In the genomic region with DNA sequence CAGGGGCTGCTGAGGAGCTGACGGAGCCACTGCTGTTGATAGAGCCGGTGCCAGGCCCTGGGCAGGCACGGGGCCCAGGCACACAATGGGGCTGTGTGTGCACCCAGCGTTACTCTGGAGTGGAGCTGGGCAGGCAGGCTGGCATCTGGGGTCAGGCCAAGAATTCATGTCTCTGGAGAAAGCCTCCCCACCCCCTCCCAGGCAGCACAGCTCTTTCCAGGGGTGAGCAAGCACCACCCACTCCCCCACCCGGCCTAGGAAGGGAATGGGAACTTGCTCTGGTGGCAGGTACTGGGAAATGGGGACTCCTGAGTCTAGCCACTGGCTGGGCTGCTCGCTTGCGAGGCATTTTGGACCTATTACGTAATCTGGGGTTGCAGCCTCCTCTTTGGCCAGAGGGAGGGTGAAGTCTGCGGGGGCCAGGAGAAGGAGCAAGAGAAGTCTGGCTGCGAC, we compare ENCODE assay signal across 9 cellular contexts. TPM values are rescaled to one million over a fixed set of nuclear protein-coding genes. Genes with fewer than 3 reads are reported as not detected.
DNase-seq lines count a peak whose midpoint lies in the region; ATAC-seq and TF ChIP-seq lines count a peak whose summit lies in the region.
"Had no signal": no experiment of that assay in that cellular context is flagged by ENCODE, and none has a peak within 500 bp of the region (broad histone marks: within the 10 kb centered on the region; RNA-seq: fewer than 3 reads in every experiment).

No MANE protein-coding gene starts in this region.

- no peak overlapping the region for H3K18ac ChIP-seq in trophoblast cell (ENCODE audit: low read length)

- ATAC-seq in RWPE2 (ENCODE audit: low read depth) = peak; percentile 36
- ATAC-seq in HG02884 (IDR thresholded peaks at IDR 0.05; ENCODE audit: unreplicated experiment) = no peak

- H2BK120ac ChIP-seq in trophoblast cell (ENCODE audit: insufficient read depth, low read length, poor library complexity) = no peak overlapping the region

- DNase-seq in RWPE2 (ENCODE audit: low spot score) = no peak
- peak; percentile 80 for DNase-seq in glomerular visceral epithelial cell (ENCODE audit: extremely low spot score)
- no peak for DNase-seq in trophoblast cell
- no peak for DNase-seq in GF-D8 (lab: John Stamatoyannopoulos, UW)
- no peak for DNase-seq in HuH-7 (ENCODE audit: low spot score)
- no peak for DNase-seq in NCI-H82 (lab: John Stamatoyannopoulos, UW)
- DNase-seq: Caco-2 had no signal

- no peaks in the 10 kb centered on the region for H3K79me1 ChIP-seq in trophoblast cell (ENCODE audit: low read length)

- no peak overlapping the region for H3K14ac ChIP-seq in trophoblast cell (ENCODE audit: low read length)

- no peak overlapping the region for H2BK12ac ChIP-seq in trophoblast cell (ENCODE audit: low read length)

- H3K9me3 ChIP-seq in BLaER1 (no peaks in the 10 kb centered on the region), RWPE2 (ENCODE audit: severe bottlenecking) (no peaks in the 10 kb centered on the region), trophoblast cell (ENCODE audit: insufficient read depth, low read depth, low read length) (peaks cover 4% of the 10 kb centered on the region)
- H3K9me3 ChIP-seq: Caco-2 had no signal

- no peak overlapping the region for H3K4me3 ChIP-seq in BLaER1
- H3K4me3 ChIP-seq in RWPE2 (ENCODE audit: severe bottlenecking) = no peak overlapping the region
- no peak overlapping the region for H3K4me3 ChIP-seq in trophoblast cell (ENCODE audit: low read depth, low read length)

- H4K91ac ChIP-seq in trophoblast cell (ENCODE audit: low read depth, low read length) = no peak overlapping the region

- H3K9ac ChIP-seq in BLaER1 (peak overlapping the region; percentile 45), trophoblast cell (ENCODE audit: low read length) (no peak overlapping the region)

- no peak overlapping the region for H2BK5ac ChIP-seq in trophoblast cell (ENCODE audit: low read depth, low read length, poor library complexity)

- H4K12ac ChIP-seq in trophoblast cell (ENCODE audit: low read depth, low read length) = no peak overlapping the region

- H3K27ac ChIP-seq in BLaER1 = peak overlapping the region; percentile 75
- peak overlapping the region; percentile 77 for H3K27ac ChIP-seq in RWPE2 (ENCODE audit: poor library complexity, severe bottlenecking)
- H3K27ac ChIP-seq in trophoblast cell (ENCODE audit: low read depth, low read length) = no peak overlapping the region

- no CpG with 5 or more reads among the region's 10 CpGs for WGBS in trophoblast cell (ENCODE audit: extremely low coverage, insufficient coverage, insufficient read length)

- peaks cover 26% of the 10 kb centered on the region; the same call in 1 of the 2 replicates for H3K36me3 ChIP-seq in BLaER1
- H3K36me3 ChIP-seq in RWPE2 (ENCODE audit: low read depth) = no peaks in the 10 kb centered on the region
- peaks cover 0 to 3% of the 10 kb centered on the region in 2 experiments for H3K36me3 ChIP-seq in trophoblast cell (ENCODE audit: control insufficient read depth in 1 of 2, insufficient read depth in 2 of 2, low read length in 2 of 2)

- H3K4me1 ChIP-seq in BLaER1 = peaks cover 85% of the 10 kb centered on the region
- peaks cover 29% of the 10 kb centered on the region for H3K4me1 ChIP-seq in RWPE2 (ENCODE audit: insufficient read depth, poor library complexity, severe bottlenecking)
- H3K4me1 ChIP-seq in trophoblast cell (ENCODE audit: control insufficient read depth in 1 of 2, insufficient read depth in 2 of 2, low read length in 2 of 2) = peaks cover 4 to 17% of the 10 kb centered on the region in 2 experiments
- H3K4me1 ChIP-seq: Caco-2 had no signal

- H3K27me3 ChIP-seq in BLaER1 = no peaks in the 10 kb centered on the region
- H3K27me3 ChIP-seq in RWPE2 (ENCODE audit: insufficient read depth, poor library complexity, severe bottlenecking) = no peaks in the 10 kb centered on the region
- no peaks in the 10 kb centered on the region for H3K27me3 ChIP-seq in trophoblast cell (ENCODE audit: insufficient read depth, low read length)

- H4K20me1 ChIP-seq in BLaER1 = peaks cover 35% of the 10 kb centered on the region

- H4K8ac ChIP-seq in trophoblast cell (ENCODE audit: low read depth, low read length) = no peak overlapping the region

- no peak overlapping the region for H2AFZ ChIP-seq in trophoblast cell (ENCODE audit: insufficient read depth, low read length, poor library complexity)

- H2AK5ac ChIP-seq in trophoblast cell (ENCODE audit: low read length) = peak overlapping the region; percentile 40

- H3K23ac ChIP-seq in trophoblast cell (ENCODE audit: low read length) = no peak overlapping the region

- H3K4ac ChIP-seq in trophoblast cell (ENCODE audit: low read depth, low read length) = no peak overlapping the region

- no peak for TF ChIP-seq CTCF in RWPE2 (IDR thresholded peaks at IDR 0.05; ENCODE audit: poor library complexity, severe bottlenecking)

- H3K79me2 ChIP-seq in trophoblast cell (ENCODE audit: control insufficient read depth, insufficient read depth, low read length, poor library complexity) = peaks cover 1% of the 10 kb centered on the region

- H3K4me2 ChIP-seq in BLaER1 (peak overlapping the region; percentile 72), trophoblast cell (ENCODE audit: low read length) (no peak overlapping the region)

RNA-seq across cellular contexts. Expression of gene TFEB, which starts 22.7 kb away (rescaled TPM):
- 25.4 and 27.9 TPM in 2 replicates for polyA plus RNA-seq in trophoblast cell (2013)

RNA-seq across cellular contexts. Expression of gene PGC, which starts 34.5 kb away (rescaled TPM):
- polyA plus RNA-seq in trophoblast cell (2013) = 14.2 and 17.6 TPM in 2 replicates
